ENCODE assay signal across 1 cellular context in genomic region chr14:94374749-94375148, GRCh38.
TF ChIP-seq lines count a peak whose summit lies in the region.

No MANE protein-coding gene starts in this region.

TF ChIP-seq in HCT116, 20 proteins besides CTCF, POLR2A, EP300 and RAD21 (continued from another document):
- TF ChIP-seq, protein P1, sequence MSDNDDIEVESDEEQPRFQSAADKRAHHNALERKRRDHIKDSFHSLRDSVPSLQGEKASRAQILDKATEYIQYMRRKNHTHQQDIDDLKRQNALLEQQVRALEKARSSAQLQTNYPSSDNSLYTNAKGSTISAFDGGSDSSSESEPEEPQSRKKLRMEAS (IDR thresholded peaks at IDR 0.05): no peak
- TF ChIP-seq ZNF274 (IDR thresholded peaks at IDR 0.05; ENCODE audit: low read depth, low read length) (no peak), SIN3A (IDR thresholded peaks at IDR 0.05; ENCODE audit: low read depth) (no peak), FOSL1 (IDR thresholded peaks at IDR 0.05; ENCODE audit: low read depth) (no peak)
